10 cellular contexts compared by ENCODE assay signal in the genomic region with DNA sequence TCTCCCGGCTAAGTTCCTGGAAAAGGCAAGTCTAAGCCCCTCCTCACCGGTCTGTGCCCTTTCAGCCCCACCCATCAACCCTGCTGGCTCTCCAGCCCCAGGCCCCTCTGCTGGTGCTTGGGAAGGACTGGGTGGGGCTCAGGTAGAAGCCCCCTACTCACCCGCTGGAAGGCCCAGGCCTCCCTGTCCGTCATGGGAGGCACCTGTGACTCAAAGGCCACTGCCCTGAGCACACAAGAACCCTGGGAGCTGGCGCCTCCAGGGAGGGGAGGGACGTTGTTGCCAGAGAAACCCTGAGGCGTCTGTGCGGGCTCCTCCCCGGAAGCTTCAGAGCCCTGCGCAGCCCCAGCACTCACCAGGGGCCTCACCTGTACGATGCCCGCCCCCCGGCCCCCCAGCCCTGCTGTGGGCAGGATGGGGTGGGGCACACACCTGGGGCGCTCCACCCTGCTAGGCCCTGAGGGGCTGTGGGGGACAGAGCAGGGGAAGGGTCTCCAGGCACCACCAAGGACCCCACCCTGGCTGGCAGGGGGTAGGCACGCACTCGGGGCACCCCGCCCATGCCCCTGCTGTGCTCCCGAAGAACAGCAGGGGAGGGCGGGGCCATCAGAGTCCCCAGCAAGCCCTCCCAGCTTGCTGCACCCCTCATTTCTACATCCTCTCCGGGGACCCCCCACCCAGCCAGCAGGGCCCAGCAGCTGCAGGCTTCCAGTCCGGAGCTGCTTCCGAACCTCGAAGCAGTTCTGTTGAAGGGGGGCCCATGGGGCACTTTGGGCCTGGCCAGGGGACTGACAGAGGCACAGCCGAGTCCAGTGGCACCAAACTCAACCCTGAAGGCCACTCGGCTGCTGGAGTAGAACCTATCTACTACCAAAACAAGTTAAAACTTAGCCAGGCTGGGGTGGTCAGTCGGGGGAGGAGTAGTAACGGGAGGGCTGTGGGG. TPM values are rescaled to one million over a fixed set of nuclear protein-coding genes. Genes with fewer than 3 reads are reported as not detected.
A peak's percentile ranks its signal among the peaks of the same experiment; 100 is the strongest.
DNase-seq lines count a peak whose midpoint lies in the region; ATAC-seq and TF ChIP-seq lines count a peak whose summit lies in the region.
"Had no signal": no experiment of that assay in that cellular context is flagged by ENCODE, and none has a peak within 500 bp of the region (broad histone marks: within the 10 kb centered on the region; RNA-seq: fewer than 3 reads in every experiment).

No MANE protein-coding gene starts in this region.

- H3K36me3 ChIP-seq in transverse colon = no peaks in the 10 kb centered on the region
- H3K36me3 ChIP-seq: cardiac muscle cell had no signal

- H3K4me1 Mint-ChIP-seq in activated CD4-positive, alpha-beta memory T cell treated with anti-CD3 and anti-CD28 coated beads, Interleukin-2, amount 10 ng/mL, durations not matched to agents 7 days and 5 days = peaks cover 2% of the 10 kb centered on the region

- peaks cover 9% of the 10 kb centered on the region for H3K36me3 Mint-ChIP-seq in activated CD4-positive, alpha-beta memory T cell treated with anti-CD3 and anti-CD28 coated beads, Interleukin-2, amount 10 ng/mL, durations not matched to agents 7 days and 5 days (ENCODE audit: low read depth)

- no peak overlapping the region for H3K4me3 Mint-ChIP-seq in activated CD4-positive, alpha-beta memory T cell treated with anti-CD3 and anti-CD28 coated beads, Interleukin-2, amount 10 ng/mL, durations not matched to agents 7 days and 5 days

- H3K4me3 ChIP-seq in transverse colon = no peak overlapping the region
- H3K4me3 ChIP-seq: cardiac muscle cell had no signal

- TF ChIP-seq CTCF in transverse colon (IDR thresholded peaks at IDR 0.05) = no peak
- TF ChIP-seq CTCF in omental fat pad (IDR thresholded peaks at IDR 0.05) = no peak

- peaks cover 0 to 10% (median 3%) of the 10 kb centered on the region in 4 donors for H3K4me1 ChIP-seq in transverse colon

- TF ChIP-seq POLR2A in transverse colon (IDR thresholded peaks at IDR 0.05) = no peak

- H3K27me3 ChIP-seq in transverse colon = peaks cover 18% of the 10 kb centered on the region
- H3K27me3 ChIP-seq: cardiac muscle cell had no signal

- H3K9me3 Mint-ChIP-seq in activated CD4-positive, alpha-beta memory T cell treated with anti-CD3 and anti-CD28 coated beads, Interleukin-2, amount 10 ng/mL, durations not matched to agents 7 days and 5 days = peaks cover 23% of the 10 kb centered on the region

- ATAC-seq in Right ventricle myocardium inferior = no peak
- ATAC-seq in omental fat pad (ENCODE audit: low FRiP score) = no peak

- no peaks in the 10 kb centered on the region for H3K27me3 Mint-ChIP-seq in activated CD4-positive, alpha-beta memory T cell treated with anti-CD3 and anti-CD28 coated beads, Interleukin-2, amount 10 ng/mL, durations not matched to agents 7 days and 5 days

- intact Hi-C loops in Right ventricle myocardium inferior (cut with DNase I) = loop anchor here (1.0 to 2.0 kb wide), 2 partner anchors 53 to 89 kb away; a partner anchor contains a TSS
- intact Hi-C loops in cardiac septum (cut with DNase I) = loop anchor here (2.0 kb wide), 1 partner anchor 89 kb away; a partner anchor contains a TSS
- intact Hi-C loops in transverse colon (cut with DNase I; ENCODE audit: low total_unique reads) = no loop called here

- in situ Hi-C loops in transverse colon (cut with MboI; ENCODE audit: low pct_ligation_motif_present in 1 of 4, low pct_unique_long_range_greater_than_20kb in 1 of 4, low sequenced_read_pairs in 3 of 4) = no loop called here

- CTCF ChIA-PET in activated CD4-positive, alpha-beta memory T cell treated with anti-CD3 and anti-CD28 coated beads, Interleukin-2, amount 10 ng/mL, durations not matched to agents 7 days and 5 days (lab: Charles Lee) = interaction anchor here (1.2 kb wide), 1 partner anchor 84 kb away, joined by 3 read pairs; no protein-coding TSS in a partner anchor

- 38% methylated on average over 15 of the region's 27 CpGs; no CpG with 5 or more reads in 1 of the 2 donors for WGBS in transverse colon (ENCODE audit: low coverage in 1 of 2), 2 donors

- DNase-seq in Right ventricle myocardium inferior (ENCODE audit: missing footprints) = peak; percentile 60
- DNase-seq in cardiac septum (ENCODE audit: low spot score) = no peak
- DNase-seq in NCI-H2171 (lab: John Stamatoyannopoulos, UW) = peak; percentile 86
- peak; percentile 27 for DNase-seq in activated CD4-positive, alpha-beta memory T cell treated with anti-CD3 and anti-CD28 coated beads, Interleukin-2, amount 10 ng/mL, durations not matched to agents 7 days and 5 days
- DNase-seq in transverse colon = peak; percentile 60
- no peak for DNase-seq in activated gamma-delta T cell treated with Interleukin-2 at 50 U/mL for 16 hours
- DNase-seq in omental fat pad (ENCODE audit: low spot score) = no peak
- no peak for DNase-seq in NCI-H446 treated with DMSO at 0.1 percent for 48 hours (lab: John Stamatoyannopoulos, UW)

- TF ChIP-seq EP300 in transverse colon (IDR thresholded peaks at IDR 0.05; ENCODE audit: low read depth) = no peak

- H3K9me3 ChIP-seq in transverse colon = peaks cover 0 to 5% of the 10 kb centered on the region in 2 donors

- H3K27ac ChIP-seq in transverse colon = no peak overlapping the region
- H3K27ac ChIP-seq: cardiac muscle cell had no signal

- no peak overlapping the region for H3K27ac Mint-ChIP-seq in activated CD4-positive, alpha-beta memory T cell treated with anti-CD3 and anti-CD28 coated beads, Interleukin-2, amount 10 ng/mL, durations not matched to agents 7 days and 5 days

- POLR2A ChIA-PET in activated CD4-positive, alpha-beta memory T cell treated with anti-CD3 and anti-CD28 coated beads, Interleukin-2, amount 10 ng/mL, durations not matched to agents 7 days and 5 days (lab: Charles Lee) = no interaction called here

RNA-seq across cellular contexts. Expression of a gene that starts 7.8 kb away (rescaled TPM):
- total RNA-seq in Right ventricle myocardium inferior (not detected), cardiac septum (0.03 TPM), transverse colon (1 to 10 TPM in 1 of 4 donors, under 1 TPM in 2, not detected in 1; 0.40 to 1.1 (median 0.41) TPM), omental fat pad (not detected)
- total RNA-seq in activated CD4-positive, alpha-beta memory T cell treated with anti-CD3 and anti-CD28 coated beads, Interleukin-2, amount 10 ng/mL, durations not matched to agents 7 days and 5 days = not detected
- total RNA-seq: SK-MEL-5 had no signal

RNA-seq across cellular contexts. Expression of a gene that starts 15.6 kb away (rescaled TPM):
- total RNA-seq in Right ventricle myocardium inferior (48.6 TPM), cardiac septum (35.1 TPM), transverse colon (1 to 10 TPM; 2.3 to 8.6 (median 7.0) TPM), omental fat pad (10 to 100 TPM in 1 of 4 donors, 1 to 10 TPM in 3; 5.0 to 20.5 (median 7.3) TPM)
- 1 to 10 TPM; 6.0 to 6.5 TPM for total RNA-seq in activated CD4-positive, alpha-beta memory T cell treated with anti-CD3 and anti-CD28 coated beads, Interleukin-2, amount 10 ng/mL, durations not matched to agents 7 days and 5 days

RNA-seq across cellular contexts. Expression of a gene that starts 51.8 kb away (rescaled TPM):
- total RNA-seq in Right ventricle myocardium inferior = 40.6 TPM
- 34.1 TPM for total RNA-seq in cardiac septum
- 10 to 100 TPM; 11.5 TPM for total RNA-seq in activated CD4-positive, alpha-beta memory T cell treated with anti-CD3 and anti-CD28 coated beads, Interleukin-2, amount 10 ng/mL, durations not matched to agents 7 days and 5 days
- total RNA-seq in transverse colon = 10 to 100 TPM in 2 of 4 donors, 1 to 10 TPM in 2; 6.7 to 17.3 (median 10.4) TPM
- 10 to 100 TPM; 16.5 to 36.7 (median 19.8) TPM for total RNA-seq in omental fat pad

Comparison
In these comparisons a context has a peak if more than half of its experiments do, and no peak if none do; other contexts are left out.
1. DNase-seq: peak in Right ventricle myocardium inferior (single experiment), NCI-H2171 (single experiment), activated CD4-positive, alpha-beta memory T cell treated with anti-CD3 and anti-CD28 coated beads, Interleukin-2, amount 10 ng/mL, durations not matched to agents 7 days and 5 days (single experiment) and transverse colon (single experiment); none in cardiac septum (single experiment), activated gamma-delta T cell treated with Interleukin-2 at 50 U/mL for 16 hours (single experiment), omental fat pad (single experiment) and NCI-H446 treated with DMSO at 0.1 percent for 48 hours (single experiment).